11 cellular contexts compared by ENCODE assay signal in the genomic region with DNA sequence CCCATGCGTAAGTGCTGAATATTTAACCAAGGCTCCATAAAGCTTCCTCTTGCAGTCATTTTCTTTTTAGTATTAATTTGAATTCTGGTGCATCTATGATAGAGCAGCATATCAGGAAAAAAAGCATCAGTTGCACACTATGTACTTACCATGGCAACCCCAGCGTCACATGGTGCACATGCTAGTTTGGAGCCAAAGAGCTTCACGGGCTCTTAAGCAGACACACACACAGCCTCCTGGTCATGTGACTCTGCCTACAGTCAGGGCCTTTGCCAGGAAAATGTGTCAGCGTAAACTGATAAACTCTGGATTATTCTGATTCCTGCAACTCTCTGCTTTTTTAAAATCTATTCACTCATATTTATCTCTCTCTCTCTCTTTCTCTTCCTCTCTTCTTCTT.
DNase-seq lines count a peak whose midpoint lies in the region; ATAC-seq lines count a peak whose summit lies in the region.
"Had no signal": no experiment of that assay in that cellular context is flagged by ENCODE, and none has a peak within 500 bp of the region (broad histone marks: within the 10 kb centered on the region; RNA-seq: fewer than 3 reads in every experiment).

No MANE protein-coding gene starts in this region.

- peak; percentile 21 to 70 (median 57) for DNase-seq in NCI-H1417 (lab: John Stamatoyannopoulos, UW)
- DNase-seq in NCI-H1417 treated with DMSO at 0.1 percent for 48 hours (lab: John Stamatoyannopoulos, UW), result no peak
- DNase-seq in SHP77 treated with DMSO at 0.1 percent for 48 hours (lab: John Stamatoyannopoulos, UW), result peak; percentile 37
- peak; percentile 46 to 93 (median 78) for DNase-seq in head of caudate nucleus
- peak; percentile 13 for DNase-seq in stromal cell of bone marrow (ENCODE audit: low read depth)
- no peak for DNase-seq in stimulated activated CD4-positive, alpha-beta T cell treated with anti-CD3 and anti-CD28 coated beads, Interleukin-4, amount 100 ng/mL, for 1 hour
- no peak for DNase-seq in CD1c-positive myeloid dendritic cell (ENCODE audit: extremely low spot score)
- DNase-seq: activated CD4-positive, alpha-beta memory T cell treated with anti-CD3 and anti-CD28 coated beads for 36 hours; central memory CD4-positive, alpha-beta T cell; left ventricle myocardium superior had no signal

- ATAC-seq in HG03432 (IDR thresholded peaks at IDR 0.05; ENCODE audit: unreplicated experiment), result no peak
- ATAC-seq: left ventricle myocardium superior had no signal

- intact Hi-C loops in head of caudate nucleus (cut with DNase I), result no loop called here

Comparison
In these comparisons a context has a peak if more than half of its experiments do, and no peak if none do; other contexts are left out.
1. DNase-seq: peak in NCI-H1417 (3 of 3), SHP77 treated with DMSO at 0.1 percent for 48 hours (single experiment), head of caudate nucleus (42 of 42) and stromal cell of bone marrow (single experiment); none in NCI-H1417 treated with DMSO at 0.1 percent for 48 hours (single experiment), stimulated activated CD4-positive, alpha-beta T cell treated with anti-CD3 and anti-CD28 coated beads, Interleukin-4, amount 100 ng/mL, for 1 hour (single experiment) and CD1c-positive myeloid dendritic cell (single experiment).